ENCODE assay signal across 10 cellular contexts in the genomic region with DNA sequence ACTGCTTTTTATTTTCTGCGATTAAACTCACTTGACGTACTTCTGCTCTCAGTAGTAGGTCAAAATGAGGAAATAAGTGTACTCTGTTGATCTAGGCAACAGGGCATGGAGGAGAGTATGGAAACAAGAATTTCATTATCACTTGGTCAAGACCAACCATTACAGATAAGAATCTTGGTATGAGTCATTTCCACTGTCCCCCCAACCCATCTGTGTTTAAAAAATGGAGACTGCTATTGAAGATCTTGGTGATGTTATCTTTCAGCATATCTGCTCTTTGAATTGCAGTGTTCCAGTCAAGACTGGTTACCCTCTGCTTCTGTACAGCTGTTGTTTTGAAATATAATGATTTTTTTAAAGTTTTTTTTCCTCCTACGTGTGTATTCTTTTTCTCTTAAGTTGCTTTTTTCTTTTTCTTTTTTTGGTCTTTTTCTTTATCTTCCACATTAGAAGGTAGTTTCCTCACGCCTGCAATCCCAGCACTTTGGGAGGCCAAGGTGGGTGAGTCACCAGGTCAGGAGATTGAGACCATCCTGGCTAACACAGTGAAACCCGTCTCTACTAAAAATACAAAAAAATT. TPM values are rescaled to one million over a fixed set of nuclear protein-coding genes. Genes with fewer than 3 reads are reported as not detected.
DNase-seq lines count a peak whose midpoint lies in the region; ATAC-seq and TF ChIP-seq lines count a peak whose summit lies in the region.
"Had no signal": no experiment of that assay in that cellular context is flagged by ENCODE, and none has a peak within 500 bp of the region (broad histone marks: within the 10 kb centered on the region; RNA-seq: fewer than 3 reads in every experiment).

No MANE protein-coding gene starts in this region.

- H3K79me2 ChIP-seq in trophoblast cell (ENCODE audit: control insufficient read depth, insufficient read depth, low read length, poor library complexity) = peaks cover 11% of the 10 kb centered on the region
- peaks cover 94% of the 10 kb centered on the region for H3K79me2 ChIP-seq in OCI-LY7 (ENCODE audit: insufficient read depth, low read depth, low read length)

- H3K9me3 ChIP-seq in SJSA1 (replicated peaks) (0 out of 2 replicates have a peak, but pooled peaks cover 4% of the 10 kb centered on the region), trophoblast cell (ENCODE audit: insufficient read depth, low read depth, low read length) (no peaks in the 10 kb centered on the region), OCI-LY7 (ENCODE audit: low read length) (peaks cover 21% of the 10 kb centered on the region)

- no CpG with 5 or more reads among the region's 5 CpGs for WGBS in trophoblast cell (ENCODE audit: extremely low coverage, insufficient coverage, insufficient read length)

- CTCF ChIA-PET in OCI-LY7 (lab: Charles Lee; ENCODE audit: unreplicated experiment) = no interaction called here

- no peaks in the 10 kb centered on the region for H3K27me3 ChIP-seq in SJSA1 (replicated peaks)
- H3K27me3 ChIP-seq in trophoblast cell (ENCODE audit: insufficient read depth, low read length) = no peaks in the 10 kb centered on the region

- H4K8ac ChIP-seq in trophoblast cell (ENCODE audit: low read depth, low read length) = no peak overlapping the region

- POLR2A ChIA-PET in OCI-LY7 (lab: Charles Lee) = interaction anchor here (0.6 to 1.5 kb wide), 4 partner anchors 8 to 1263 kb away, joined by 3 to 5 read pairs (median 4); no protein-coding TSS in a partner anchor

- no peaks in the 10 kb centered on the region for H3K9me2 ChIP-seq in OCI-LY7 (ENCODE audit: insufficient read depth, low read length)

- H3K23ac ChIP-seq in trophoblast cell (ENCODE audit: low read length) = no peak overlapping the region

- no peak overlapping the region for H2BK5ac ChIP-seq in trophoblast cell (ENCODE audit: low read depth, low read length, poor library complexity)

- intact Hi-C loops in OCI-LY7 (cut with micrococcal nuclease; ENCODE audit: unreplicated experiment) = no loop called here

- no peak overlapping the region for H4K91ac ChIP-seq in trophoblast cell (ENCODE audit: low read depth, low read length)

- H3K4me2 ChIP-seq in trophoblast cell (ENCODE audit: low read length) (no peak overlapping the region), OCI-LY7 (ENCODE audit: low read length) (no peak overlapping the region)

- DNase-seq in DMS 273 (lab: John Stamatoyannopoulos, UW; ENCODE audit: unreplicated experiment) (peak; percentile 2), DMS 273 treated with DMSO at 0.1 percent for 48 hours (lab: John Stamatoyannopoulos, UW) (no peak), SJSA1 (ENCODE audit: low read depth in 1 of 2, low spot score in 2 of 2) (no peak), trophoblast cell (peak; percentile 68 to 95), NCI-H82 treated with DMSO at 0.1 percent for 48 hours (lab: John Stamatoyannopoulos, UW; ENCODE audit: unreplicated experiment) (no peak), OCI-LY7 (ENCODE audit: low spot score) (no peak)

- no peak overlapping the region for H3K14ac ChIP-seq in trophoblast cell (ENCODE audit: low read length)

- peaks cover 2% of the 10 kb centered on the region for H3K79me1 ChIP-seq in trophoblast cell (ENCODE audit: low read length)

- H3K27ac ChIP-seq in SJSA1 (peak overlapping the region; percentile 40), trophoblast cell (ENCODE audit: low read depth, low read length) (peak overlapping the region; percentile 34), OCI-LY7 (ENCODE audit: low read depth, low read length, poor library complexity, severe bottlenecking) (no peak overlapping the region)
- H3K27ac ChIP-seq: 22Rv1 had no signal

- H2BK12ac ChIP-seq in trophoblast cell (ENCODE audit: low read length) = no peak overlapping the region

- peak; percentile 95 for ATAC-seq in HG02885 (IDR thresholded peaks at IDR 0.05; ENCODE audit: poor library complexity, unreplicated experiment)
- ATAC-seq in esophagus mucosa = no peak

- TF ChIP-seq CTCF in OCI-LY7 (conservative IDR thresholded peaks at IDR 0.05; ENCODE audit: low read length) = no peak

- H3K4me3 ChIP-seq in SJSA1 (no peak overlapping the region), trophoblast cell (ENCODE audit: low read depth, low read length) (no peak overlapping the region), OCI-LY7 (ENCODE audit: low read depth, low read length, poor library complexity, severe bottlenecking) (no peak overlapping the region)

- no peak overlapping the region for H2BK120ac ChIP-seq in trophoblast cell (ENCODE audit: insufficient read depth, low read length, poor library complexity)

- BruUV-seq in OCI-LY7 (replicated peaks; lab: Mats Ljungman, UMichigan) = no TSS peak

- no peak overlapping the region for H2AK5ac ChIP-seq in trophoblast cell (ENCODE audit: low read length)

- no peak overlapping the region for H3K18ac ChIP-seq in trophoblast cell (ENCODE audit: low read length)

- H3K4me1 ChIP-seq in SJSA1 (replicated peaks) = peaks cover 23% of the 10 kb centered on the region
- peaks cover 5 to 10% of the 10 kb centered on the region in 2 experiments for H3K4me1 ChIP-seq in trophoblast cell (ENCODE audit: control insufficient read depth in 1 of 2, insufficient read depth in 2 of 2, low read length in 2 of 2)
- H3K4me1 ChIP-seq in OCI-LY7 (ENCODE audit: insufficient read depth, low read length, poor library complexity, severe bottlenecking) = no peaks in the 10 kb centered on the region

- H3K4ac ChIP-seq in trophoblast cell (ENCODE audit: low read depth, low read length) = no peak overlapping the region

- no peaks in the 10 kb centered on the region for H4K20me1 ChIP-seq in OCI-LY7 (ENCODE audit: insufficient read depth, low read length)

- H4K12ac ChIP-seq in trophoblast cell (ENCODE audit: low read depth, low read length) = no peak overlapping the region

- H3K36me3 ChIP-seq in SJSA1 (peaks cover 12% of the 10 kb centered on the region), trophoblast cell (ENCODE audit: control insufficient read depth in 1 of 2, insufficient read depth in 2 of 2, low read length in 2 of 2) (peaks cover 0 to 2% of the 10 kb centered on the region in 2 experiments), OCI-LY7 (ENCODE audit: insufficient read depth, low read length) (peaks cover 34% of the 10 kb centered on the region)

- no peak overlapping the region for H3K9ac ChIP-seq in trophoblast cell (ENCODE audit: low read length)

- no peak overlapping the region for H2AFZ ChIP-seq in trophoblast cell (ENCODE audit: insufficient read depth, low read length, poor library complexity)
- no peak overlapping the region for H2AFZ ChIP-seq in OCI-LY7 (ENCODE audit: low read length)

RNA-seq across cellular contexts. Expression of a gene that starts 11.7 kb away (rescaled TPM):
- total RNA-seq in SJSA1 (2014; rRNA removed; shearing (Covaris generic)) = 20.0 and 33.8 TPM in 2 replicates
- 27.8 and 28.9 TPM in 2 replicates for polyA plus RNA-seq in trophoblast cell (2013)
- total RNA-seq in esophagus mucosa (15.9 TPM), OCI-LY7 (2022) (18.2 and 18.8 TPM in 2 replicates)
- total RNA-seq in OCI-LY7 (2014; rRNA removed; shearing (Covaris generic)) = 8.6 and 12.9 TPM in 2 replicates

RNA-seq across cellular contexts. Expression of a gene that starts 38.5 kb away (rescaled TPM):
- 105 and 139 TPM in 2 replicates for total RNA-seq in SJSA1 (2014; rRNA removed; shearing (Covaris generic))
- 21.9 and 27.2 TPM in 2 replicates for polyA plus RNA-seq in trophoblast cell (2013)
- total RNA-seq in esophagus mucosa (19.0 TPM), OCI-LY7 (2022) (not detected in 2 replicates)
- total RNA-seq in OCI-LY7 (2014; rRNA removed; shearing (Covaris generic)) = not detected in 2 replicates
- total RNA-seq: T-helper 1 cell treated with Interleukin-12 subunit alpha and Interleukin-12 subunit beta and Interleukin-4 antibody, amounts not matched to agents 30 ng/mL and 1 ng/mL, for 36 hours had no signal

Comparison
In these comparisons a context has a peak if more than half of its experiments do, and no peak if none do; other contexts are left out.
1. DNase-seq: peak in DMS 273 (single experiment) and trophoblast cell (2 of 2); none in DMS 273 treated with DMSO at 0.1 percent for 48 hours (single experiment), SJSA1 (0 of 2), NCI-H82 treated with DMSO at 0.1 percent for 48 hours (single experiment) and OCI-LY7 (single experiment).
2. RNA of a gene that starts 38.5 kb away (total RNA-seq): 105 to 139 TPM in SJSA1 and 19.0 TPM in esophagus mucosa (single experiment); not detected in OCI-LY7; every median in the first group is over 10 times any median in the second.